Comparison of ENCODE assay signal across 16 cellular contexts in genomic region chr17:40328386-40328766, GRCh38. TPM values are rescaled to one million over a fixed set of nuclear protein-coding genes. Genes with fewer than 3 reads are reported as not detected.
DNase-seq lines count a peak whose midpoint lies in the region; ATAC-seq and TF ChIP-seq lines count a peak whose summit lies in the region.
"Had no signal": no experiment of that assay in that cellular context is flagged by ENCODE, and none has a peak within 500 bp of the region (broad histone marks: within the 10 kb centered on the region; RNA-seq: fewer than 3 reads in every experiment).

No MANE protein-coding gene starts in this region.

- peak overlapping the region in 4 of 10 experiments; percentile 33 to 55 (median 42); a peak in 5 of 20 replicates for H3K4me3 ChIP-seq in BLaER1 treated with 17β-estradiol and CSF1 and Interleukin-3, amounts not matched to agents 10 nM and 100 nM
- H3K4me3 ChIP-seq in ascending aorta (no peak overlapping the region), neutrophil (ENCODE audit: low read depth in 1 of 2, low read length in 1 of 2) (peak overlapping the region; percentile 60 to 88), WERI-Rb-1 (ENCODE audit: low read depth, low read length) (no peak overlapping the region), trophoblast cell (ENCODE audit: low read depth, low read length) (no peak overlapping the region)
- H3K4me3 ChIP-seq: HAP-1 had no signal

- no peak overlapping the region for H3K18ac ChIP-seq in trophoblast cell (ENCODE audit: low read length)

- H2AK5ac ChIP-seq in trophoblast cell (ENCODE audit: low read length): no peak overlapping the region

- H3K9ac ChIP-seq in BLaER1 treated with 17β-estradiol and CSF1 and Interleukin-3, amounts not matched to agents 10 nM and 100 nM: peak overlapping the region in 8 of 11 experiments; percentile 9 to 92 (median 57); a peak in 12 of 22 replicates
- H3K9ac ChIP-seq in trophoblast cell (ENCODE audit: low read length): no peak overlapping the region

- H2BK12ac ChIP-seq in trophoblast cell (ENCODE audit: low read length): no peak overlapping the region

- H3K27ac Mint-ChIP-seq in IgD-negative memory B cell: peak overlapping the region; percentile 87 to 100 (median 99)

- peaks cover 0 to 58% (median 1%) of the 10 kb centered on the region in 11 experiments; a peak in 12 of 22 replicates for H4K20me1 ChIP-seq in BLaER1 treated with 17β-estradiol and CSF1 and Interleukin-3, amounts not matched to agents 10 nM and 100 nM

- H3K4me2 ChIP-seq in BLaER1 treated with 17β-estradiol and CSF1 and Interleukin-3, amounts not matched to agents 10 nM and 100 nM: peak overlapping the region; percentile 95 to 100 (median 99)
- no peak overlapping the region for H3K4me2 ChIP-seq in trophoblast cell (ENCODE audit: low read length)

- no peak overlapping the region for H3K14ac ChIP-seq in trophoblast cell (ENCODE audit: low read length)

- H3K79me2 ChIP-seq in trophoblast cell (ENCODE audit: control insufficient read depth, insufficient read depth, low read length, poor library complexity): no peaks in the 10 kb centered on the region

- no peak overlapping the region for H3K4ac ChIP-seq in trophoblast cell (ENCODE audit: low read depth, low read length)

- no peak overlapping the region for H4K91ac ChIP-seq in trophoblast cell (ENCODE audit: low read depth, low read length)

- H2AFZ ChIP-seq in trophoblast cell (ENCODE audit: insufficient read depth, low read length, poor library complexity): no peak overlapping the region

- H3K27ac ChIP-seq in BLaER1 treated with 17β-estradiol and CSF1 and Interleukin-3, amounts not matched to agents 10 nM and 100 nM: peak overlapping the region in 10 of 11 experiments; percentile 19 to 99 (median 76); a peak in 17 of 22 replicates
- H3K27ac ChIP-seq in ascending aorta: peak overlapping the region; percentile 49 to 91
- H3K27ac ChIP-seq in neutrophil: peak overlapping the region; percentile 98
- H3K27ac ChIP-seq in WERI-Rb-1: no peak overlapping the region
- no peak overlapping the region for H3K27ac ChIP-seq in trophoblast cell (ENCODE audit: low read depth, low read length)

- H3K4me1 ChIP-seq in BLaER1 treated with 17β-estradiol and CSF1 and Interleukin-3, amounts not matched to agents 10 nM and 100 nM: peaks cover 99 to 100% (median 100%) of the 10 kb centered on the region in 10 experiments
- H3K4me1 ChIP-seq in ascending aorta (peaks cover 58 to 86% of the 10 kb centered on the region in 2 donors), neutrophil (ENCODE audit: control insufficient read depth in 1 of 2, insufficient read depth in 1 of 2, low read depth in 1 of 2, low read length in 1 of 2) (peaks cover 100% of the 10 kb centered on the region in 2 experiments), trophoblast cell (ENCODE audit: control insufficient read depth in 1 of 2, insufficient read depth in 2 of 2, low read length in 2 of 2) (peaks cover 0 to 6% of the 10 kb centered on the region in 2 experiments)
- H3K4me1 ChIP-seq: HAP-1 had no signal

- no peak overlapping the region for H3K23ac ChIP-seq in trophoblast cell (ENCODE audit: low read length)

- no peak for ATAC-seq in HG02759 (IDR thresholded peaks at IDR 0.05; ENCODE audit: unreplicated experiment)
- no peak for ATAC-seq in HG02678 (IDR thresholded peaks at IDR 0.05; ENCODE audit: unreplicated experiment)
- ATAC-seq: esophagus mucosa had no signal

- no peak for TF ChIP-seq CTCF in ascending aorta (IDR thresholded peaks at IDR 0.05)
- TF ChIP-seq CTCF in neutrophil (IDR thresholded peaks at IDR 0.05): no peak
- no peak for TF ChIP-seq CTCF in WERI-Rb-1 (IDR thresholded peaks at IDR 0.05; ENCODE audit: low read depth, low read length)

- H3K4me1 Mint-ChIP-seq in IgD-negative memory B cell: peaks cover 42 to 63% (median 59%) of the 10 kb centered on the region in 3 donors

- no peak overlapping the region for H2BK5ac ChIP-seq in trophoblast cell (ENCODE audit: low read depth, low read length, poor library complexity)

- no CpG with 5 or more reads among the region's 2 CpGs for WGBS in trophoblast cell (ENCODE audit: extremely low coverage, insufficient coverage, insufficient read length)

- H3K9me3 Mint-ChIP-seq in IgD-negative memory B cell: no peaks in the 10 kb centered on the region

- DNase-seq in ascending aorta (ENCODE audit: low spot score in 2 of 2) (no peak), WERI-Rb-1 (no peak), trophoblast cell (no peak)
- DNase-seq: activated CD4-positive, alpha-beta T cell treated with anti-CD3 and anti-CD28 coated beads, Interleukin-2, amount 50 U/mL, for 48 hours; KBM-7; NCI-H345; nucleus accumbens; stimulated activated CD4-positive, alpha-beta T cell treated with anti-CD3 and anti-CD28 coated beads, Interleukin-4, amount 100 ng/mL, for 24 hours had no signal

- H3K36me3 ChIP-seq in BLaER1 treated with 17β-estradiol and CSF1 and Interleukin-3, amounts not matched to agents 10 nM and 100 nM: peaks cover 5 to 28% (median 13%) of the 10 kb centered on the region in 11 experiments; a peak in 16 of 22 replicates
- H3K36me3 ChIP-seq in ascending aorta: no peaks in the 10 kb centered on the region
- H3K36me3 ChIP-seq in neutrophil: peaks cover 20% of the 10 kb centered on the region
- peaks cover 21% of the 10 kb centered on the region for H3K36me3 ChIP-seq in WERI-Rb-1
- H3K36me3 ChIP-seq in trophoblast cell (ENCODE audit: control insufficient read depth in 1 of 2, insufficient read depth in 2 of 2, low read length in 2 of 2): peaks cover 8 to 13% of the 10 kb centered on the region in 2 experiments

- H3K27me3 ChIP-seq in BLaER1 treated with 17β-estradiol and CSF1 and Interleukin-3, amounts not matched to agents 10 nM and 100 nM: no peaks in the 10 kb centered on the region
- no peaks in the 10 kb centered on the region for H3K27me3 ChIP-seq in ascending aorta
- H3K27me3 ChIP-seq in neutrophil: no peaks in the 10 kb centered on the region
- no peaks in the 10 kb centered on the region for H3K27me3 ChIP-seq in WERI-Rb-1 (ENCODE audit: insufficient read depth, low read depth, severe bottlenecking)
- H3K27me3 ChIP-seq in trophoblast cell (ENCODE audit: insufficient read depth, low read length): no peaks in the 10 kb centered on the region

- H3K79me1 ChIP-seq in trophoblast cell (ENCODE audit: low read length): no peaks in the 10 kb centered on the region

- H2BK120ac ChIP-seq in trophoblast cell (ENCODE audit: insufficient read depth, low read length, poor library complexity): no peak overlapping the region

- H4K8ac ChIP-seq in trophoblast cell (ENCODE audit: low read depth, low read length): no peak overlapping the region

- H4K12ac ChIP-seq in trophoblast cell (ENCODE audit: low read depth, low read length): no peak overlapping the region

- intact Hi-C loops in ascending aorta (cut with DNase I): no loop called here

- H3K27me3 Mint-ChIP-seq in IgD-negative memory B cell: no peaks in the 10 kb centered on the region

- H3K36me3 Mint-ChIP-seq in IgD-negative memory B cell: peaks cover 3% of the 10 kb centered on the region

- peak overlapping the region in 3 of 4 donors; percentile 11 to 79 (median 66) for H3K4me3 Mint-ChIP-seq in IgD-negative memory B cell

- H3K9me3 ChIP-seq in BLaER1 treated with 17β-estradiol and CSF1 and Interleukin-3, amounts not matched to agents 10 nM and 100 nM (replicated peaks in 1 of 11): no peaks in the 10 kb centered on the region
- H3K9me3 ChIP-seq in ascending aorta (no peaks in the 10 kb centered on the region), neutrophil (no peaks in the 10 kb centered on the region), WERI-Rb-1 (ENCODE audit: severe bottlenecking) (no peaks in the 10 kb centered on the region), trophoblast cell (ENCODE audit: insufficient read depth, low read depth, low read length) (no peaks in the 10 kb centered on the region)
- H3K9me3 ChIP-seq: HAP-1 had no signal

RNA-seq across cellular contexts. Expression of gene RARA, which starts 19.4 kb away (rescaled TPM):
- 13.7 TPM for polyA plus RNA-seq in IgD-negative memory B cell
- total RNA-seq in ascending aorta: 77.3 TPM
- polyA plus RNA-seq in trophoblast cell (2013): 15.0 and 15.5 TPM in 2 replicates

RNA-seq across cellular contexts. Expression of gene GJD3, which starts 36.2 kb away (rescaled TPM):
- not detected for polyA plus RNA-seq in IgD-negative memory B cell
- not detected for total RNA-seq in ascending aorta
- 1.4 and 2.0 TPM in 2 replicates for polyA plus RNA-seq in trophoblast cell (2013)
- polyA plus RNA-seq: keratinocyte had no signal

RNA-seq across cellular contexts. Expression of gene CDC6, which starts 40.7 kb away (rescaled TPM):
- 0.93 TPM for polyA plus RNA-seq in IgD-negative memory B cell
- total RNA-seq in ascending aorta: 1.2 TPM
- 90.5 and 96.3 TPM in 2 replicates for polyA plus RNA-seq in trophoblast cell (2013)

Comparison
In these comparisons a context has a peak if more than half of its experiments do, and no peak if none do; other contexts are left out.
1. H3K27ac ChIP-seq: peak in BLaER1 treated with 17β-estradiol and CSF1 and Interleukin-3, amounts not matched to agents 10 nM and 100 nM (10 of 11), ascending aorta (2 of 2) and neutrophil (single experiment); none in WERI-Rb-1 (single experiment) and trophoblast cell (single experiment).
2. H3K4me3 ChIP-seq: peak in neutrophil (2 of 2); none in ascending aorta (0 of 2), WERI-Rb-1 (single experiment) and trophoblast cell (single experiment).